ENCODE assay signal across 8 cellular contexts in genomic region chr17:57945999-57946797, GRCh38. TPM values are rescaled to one million over a fixed set of nuclear protein-coding genes. Genes with fewer than 3 reads are reported as not detected.
DNase-seq lines count a peak whose midpoint lies in the region; ATAC-seq, FAIRE-seq and TF ChIP-seq lines count a peak whose summit lies in the region.

No MANE protein-coding gene starts in this region.

- no peaks in the 10 kb centered on the region for H3K36me3 ChIP-seq in psoas muscle (ENCODE audit: insufficient read depth in 1 of 2, low read depth in 1 of 2)

- in situ Hi-C loops in ACHN (cut with HindIII; ENCODE audit: low pct_ligation_motif_present, low pct_unique_long_range_greater_than_20kb, low sequenced_read_pairs), result no loop called here

- WGBS in psoas muscle, 3 donors, result 14 to 25% (median 21%) methylated on average over 6 of the region's 6 CpGs

- intact Hi-C loops in psoas muscle (cut with DNase I), result loop anchor here in 1 of 2 donors (5.0 kb wide), 2 partner anchors 41 to 54 kb away; partner anchors contain the start of gene VEZF1

- H3K27me3 ChIP-seq in psoas muscle (ENCODE audit: insufficient read depth in 3 of 3, low read length in 2 of 3), result no peaks in the 10 kb centered on the region

- FAIRE-seq in endometrium (lab: Jason Lieb, UNC), result peak; percentile 26

- peaks cover 96% of the 10 kb centered on the region for H3K4me1 ChIP-seq in psoas muscle

- no peaks in the 10 kb centered on the region for H3K9me3 ChIP-seq in psoas muscle

- peak overlapping the region; percentile 59 for H3K4me3 ChIP-seq in psoas muscle

- peak overlapping the region; percentile 99 for H3K27ac ChIP-seq in psoas muscle

- no peak for TF ChIP-seq CTCF in psoas muscle (IDR thresholded peaks at IDR 0.05)

- DNase-seq in ACHN, result peak; percentile 30
- peak; percentile 47 for DNase-seq in NAMALWA (ENCODE audit: low spot score)
- no peak for DNase-seq in psoas muscle
- DNase-seq in iPS-NIHi11 (ENCODE audit: low spot score), result no peak
- DNase-seq in activated CD4-positive, alpha-beta T cell treated with anti-CD3 and anti-CD28 coated beads for 48 hours, result no peak

- ATAC-seq in GM19035 (IDR thresholded peaks at IDR 0.05; ENCODE audit: unreplicated experiment) (peak; percentile 14), psoas muscle (no peak), HG03025 (IDR thresholded peaks at IDR 0.05; ENCODE audit: low FRiP score, unreplicated experiment) (no peak)

RNA-seq across cellular contexts. Expression of gene CUEDC1, which starts 9.0 kb away (rescaled TPM):
- 10 to 100 TPM; 31.1 to 67.2 (median 47.4) TPM for total RNA-seq in psoas muscle
- 10 to 100 TPM; 28.0 to 56.5 (median 46.4) TPM for polyA plus RNA-seq in psoas muscle

RNA-seq across cellular contexts. Expression of gene VEZF1, which starts 41.9 kb away (rescaled TPM):
- 10 to 100 TPM; 45.7 to 92.5 (median 70.7) TPM for total RNA-seq in psoas muscle
- polyA plus RNA-seq in psoas muscle, result 10 to 100 TPM; 30.6 to 50.5 (median 36.6) TPM

Comparison
In these comparisons a context has a peak if more than half of its experiments do, and no peak if none do; other contexts are left out.
1. DNase-seq: peak in ACHN (single experiment) and NAMALWA (single experiment); none in psoas muscle (0 of 2), iPS-NIHi11 (single experiment) and activated CD4-positive, alpha-beta T cell treated with anti-CD3 and anti-CD28 coated beads for 48 hours (single experiment).